8 cellular contexts compared by ENCODE assay signal in the genomic region with DNA sequence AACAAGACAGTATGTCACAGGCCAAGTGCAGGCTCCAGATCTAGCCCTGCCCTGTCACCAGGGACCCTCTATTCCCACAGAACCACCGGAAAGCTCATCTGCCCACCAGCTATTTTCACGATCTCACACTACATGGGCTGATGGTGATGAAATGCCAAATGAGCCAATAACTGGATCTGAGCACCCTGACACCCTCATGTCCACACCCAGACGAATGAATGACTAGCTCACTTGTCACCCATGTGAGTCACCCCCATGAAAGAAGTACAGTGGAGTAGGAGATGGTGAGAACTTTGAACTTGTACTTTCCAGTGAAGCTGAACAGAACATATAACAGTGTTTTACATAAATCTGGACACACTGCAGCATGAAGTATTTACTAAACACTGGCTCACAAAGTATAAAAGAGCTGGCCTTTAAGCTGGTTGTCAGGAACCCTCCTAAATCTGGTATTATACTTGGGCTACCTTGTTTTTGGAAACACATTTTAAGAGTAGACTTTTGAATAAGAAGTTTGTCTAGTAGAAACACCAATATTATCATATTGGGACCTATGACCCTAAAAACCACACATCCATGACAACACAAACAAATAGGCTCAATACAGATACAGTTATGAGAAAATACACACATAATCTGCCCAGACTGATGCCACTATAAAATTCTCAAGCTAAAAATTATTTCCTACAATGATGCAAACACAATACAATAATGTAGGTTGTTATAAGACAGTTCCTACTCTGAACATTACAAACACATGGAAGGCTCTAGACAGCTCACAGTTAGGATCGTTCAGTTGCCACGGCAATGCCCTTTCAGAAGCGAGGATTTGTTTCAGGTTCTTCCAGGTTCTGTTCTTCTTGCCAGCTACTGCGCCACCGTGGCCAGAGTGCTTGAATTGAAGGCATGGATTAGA. TPM values are rescaled to one million over a fixed set of nuclear protein-coding genes. Genes with fewer than 3 reads are reported as not detected.
DNase-seq lines count a peak whose midpoint lies in the region; ATAC-seq and TF ChIP-seq lines count a peak whose summit lies in the region.

No MANE protein-coding gene starts in this region.

- H3K4me3 ChIP-seq in astrocyte of the cerebellum (ENCODE audit: low read depth, low read length) (no peak overlapping the region), stomach smooth muscle (ENCODE audit: low read length in 2 of 2) (no peak overlapping the region)

- H3K9me3 ChIP-seq in stomach smooth muscle (ENCODE audit: control insufficient read depth in 2 of 2, low read length in 2 of 2), result no peaks in the 10 kb centered on the region

- in situ Hi-C loops in astrocyte of the cerebellum (cut with HindIII; ENCODE audit: low sequenced_read_pairs), result no loop called here

- H3K36me3 ChIP-seq in stomach smooth muscle (ENCODE audit: control insufficient read depth in 2 of 2, insufficient read depth in 2 of 2, low read length in 2 of 2), result peaks cover 0 to 4% of the 10 kb centered on the region in 2 donors

- H3K27me3 ChIP-seq in stomach smooth muscle (ENCODE audit: control insufficient read depth in 1 of 2, insufficient read depth in 2 of 2, low read length in 2 of 2), result no peaks in the 10 kb centered on the region

- H3K4me1 ChIP-seq in stomach smooth muscle (ENCODE audit: control insufficient read depth, insufficient read depth, low read length), result peaks cover 29% of the 10 kb centered on the region

- DNase-seq in GM04503 (ENCODE audit: low read depth), result peak; percentile 62
- DNase-seq in HPDE6-E6E7 (ENCODE audit: extremely low spot score), result peak; percentile 97
- DNase-seq in astrocyte of the cerebellum (ENCODE audit: low read depth), result no peak
- DNase-seq in lung microvascular endothelial cell (ENCODE audit: low read depth in 2 of 2), result peak; percentile 62 to 89
- no peak for DNase-seq in NCI-H187 (lab: John Stamatoyannopoulos, UW)

- H3K27ac ChIP-seq in stomach smooth muscle (ENCODE audit: low read length), result peak overlapping the region; percentile 88

- TF ChIP-seq POLR2A in GM18505 (IDR thresholded peaks at IDR 0.05; ENCODE audit: borderline replicate concordance, extremely low read depth, insufficient read depth, insufficient read length), result no peak

- ATAC-seq in GM18505 (IDR thresholded peaks at IDR 0.05; ENCODE audit: unreplicated experiment) (no peak), GM21447 (IDR thresholded peaks at IDR 0.05; ENCODE audit: unreplicated experiment) (no peak)

- H3K9ac ChIP-seq in stomach smooth muscle (ENCODE audit: low read length in 2 of 2), result no peak overlapping the region

- peak; percentile 15 for TF ChIP-seq CTCF in astrocyte of the cerebellum (IDR thresholded peaks at IDR 0.05; ENCODE audit: low read depth, low read length, missing control alignments)

RNA-seq across cellular contexts. Expression of a gene that starts 19.0 kb away (rescaled TPM):
- total RNA-seq in lung microvascular endothelial cell, result 6.5 and 12.9 TPM in 2 replicates

Comparison
In these comparisons a context has a peak if more than half of its experiments do, and no peak if none do; other contexts are left out.
1. DNase-seq: peak in GM04503 (single experiment), HPDE6-E6E7 (single experiment) and lung microvascular endothelial cell (2 of 2); none in astrocyte of the cerebellum (single experiment) and NCI-H187 (0 of 2).